ENCODE assay signal across 13 cellular contexts in genomic region chr3:156388469-156389150, GRCh38.
DNase-seq lines count a peak whose midpoint lies in the region; ATAC-seq, FAIRE-seq and TF ChIP-seq lines count a peak whose summit lies in the region.
"Had no signal": no experiment of that assay in that cellular context is flagged by ENCODE, and none has a peak within 500 bp of the region (broad histone marks: within the 10 kb centered on the region; RNA-seq: fewer than 3 reads in every experiment).

No MANE protein-coding gene starts in this region.

- no peak for TF ChIP-seq CTCF in AG09319 (IDR thresholded peaks at IDR 0.05; ENCODE audit: low read depth, low read length)
- no peak for TF ChIP-seq CTCF in heart right ventricle (IDR thresholded peaks at IDR 0.05)

- no peak for FAIRE-seq in urothelium cell line (lab: Jason Lieb, UNC)

- intact Hi-C loops in heart right ventricle (cut with DNase I) (loop anchor here in 3 of 10 donors (10.0 kb wide), 3 partner anchors 106 to 234 kb away; no protein-coding TSS in a partner anchor), left colon (cut with DNase I, micrococcal nuclease) (loop anchor here in 1 of 2 donors (10.0 kb wide), 1 partner anchor 234 kb away; no protein-coding TSS in a partner anchor)

- peak; percentile 95 for DNase-seq in AG09319 (ENCODE audit: extremely low read depth, low read depth)
- peak; percentile 37 to 56 for DNase-seq in SJCRH30
- peak in 1 of 2 donors; percentile 57 for DNase-seq in heart right ventricle
- DNase-seq in urothelium cell line (ENCODE audit: low spot score) = no peak
- DNase-seq in left colon = no peak
- DNase-seq: Caco-2, NCI-H187, posterior cingulate gyrus had no signal

- H3K4me1 ChIP-seq in SJCRH30 (peaks cover 8% of the 10 kb centered on the region; the same call in 1 of the 2 replicates), heart right ventricle (peaks cover 0 to 18% (median 3%) of the 10 kb centered on the region in 9 donors)
- H3K4me1 ChIP-seq: Caco-2 had no signal

- 0 out of 2 replicates have a peak, but pooled peaks cover 3% of the 10 kb centered on the region for H3K27me3 ChIP-seq in SJCRH30
- peaks cover 0 to 4% (median 0%) of the 10 kb centered on the region in 7 donors for H3K27me3 ChIP-seq in heart right ventricle

- no peak overlapping the region for H3K27ac ChIP-seq in SJCRH30
- peak overlapping the region in 6 of 10 donors; percentile 0 to 68 (median 53) for H3K27ac ChIP-seq in heart right ventricle
- H3K27ac ChIP-seq: SK-N-MC had no signal

- peak; percentile 73 for ATAC-seq in GM19372 (IDR thresholded peaks at IDR 0.05; ENCODE audit: low read depth, unreplicated experiment)
- ATAC-seq in heart right ventricle = peak; percentile 65 to 91 (median 86)
- no peak for ATAC-seq in HG03460 (IDR thresholded peaks at IDR 0.05; ENCODE audit: unreplicated experiment)
- ATAC-seq in HG02852 (IDR thresholded peaks at IDR 0.05; ENCODE audit: unreplicated experiment) = no peak
- no peak for ATAC-seq in left colon

- H3K9me3 ChIP-seq in SJCRH30 (replicated peaks) (no peaks in the 10 kb centered on the region), heart right ventricle (no peaks in the 10 kb centered on the region)
- H3K9me3 ChIP-seq: Caco-2 had no signal

- H3K36me3 ChIP-seq in SJCRH30 (no peaks in the 10 kb centered on the region), heart right ventricle (no peaks in the 10 kb centered on the region)

- no peak overlapping the region for H3K4me3 ChIP-seq in SJCRH30
- no peak overlapping the region for H3K4me3 ChIP-seq in heart right ventricle
- H3K4me3 ChIP-seq: coronary artery, SK-N-MC had no signal

- 50 to 53% methylated on average over 6 of the region's 6 CpGs for WGBS in heart right ventricle, 2 donors

Comparison
In these comparisons a context has a peak if more than half of its experiments do, and no peak if none do; other contexts are left out.
1. DNase-seq: peak in AG09319 (single experiment) and SJCRH30 (2 of 2); none in urothelium cell line (single experiment) and left colon (0 of 2).
2. ATAC-seq: peak in GM19372 (single experiment) and heart right ventricle (8 of 8); none in HG03460 (single experiment), HG02852 (single experiment) and left colon (single experiment).